22 cellular contexts compared by ENCODE assay signal in the genomic region with DNA sequence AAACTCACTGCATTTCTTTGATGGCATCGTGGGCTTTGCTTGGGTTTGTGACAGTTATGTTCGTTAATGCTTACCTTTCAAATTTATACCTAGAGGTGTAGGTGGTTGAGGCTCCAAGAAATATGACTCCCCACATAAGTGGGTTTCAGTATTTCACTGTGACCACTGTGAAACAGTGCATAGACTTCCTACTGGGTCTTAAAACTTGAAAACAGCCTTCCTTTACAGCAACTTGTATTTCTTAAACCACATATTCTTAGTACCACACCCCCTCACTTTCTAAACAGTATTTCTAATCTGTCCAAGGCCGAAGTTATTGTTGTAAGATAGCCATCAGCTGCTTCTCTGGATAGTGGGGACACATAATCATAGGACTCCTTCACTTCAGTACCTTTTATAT. TPM values are rescaled to one million over a fixed set of nuclear protein-coding genes. Genes with fewer than 3 reads are reported as not detected.
DNase-seq lines count a peak whose midpoint lies in the region; ATAC-seq, FAIRE-seq and TF ChIP-seq lines count a peak whose summit lies in the region.
"Had no signal": no experiment of that assay in that cellular context is flagged by ENCODE, and none has a peak within 500 bp of the region (broad histone marks: within the 10 kb centered on the region; RNA-seq: fewer than 3 reads in every experiment).

No MANE protein-coding gene starts in this region.

- DNase-seq in A549 (ENCODE audit: low read depth in 1 of 2, low spot score in 1 of 2) (no peak), H54 (ENCODE audit: insufficient read length, low spot score) (no peak), IMR-90 (no peak), NCI-H187 treated with DMSO at 0.1 percent for 48 hours (lab: John Stamatoyannopoulos, UW) (no peak), NCI-H2171 treated with DMSO at 0.1 percent for 48 hours (lab: John Stamatoyannopoulos, UW) (no peak), DMS53 (lab: John Stamatoyannopoulos, UW) (no peak), foreskin melanocyte (no peak)
- DNase-seq in activated CD8-positive, alpha-beta T cell treated with anti-CD3 and anti-CD28 coated beads for 36 hours = no peak
- DNase-seq: C1 segment of cervical spinal cord, DND-41, H9, MV-4-11, NCI-H1436, NCI-H2081, NCI-H226, NCI-H524 treated with DMSO at 0.1 percent for 48 hours, Peyer's patch, Right ventricle myocardium superior had no signal

- H4K8ac ChIP-seq in IMR-90 (ENCODE audit: low read depth in 2 of 2, low read length in 2 of 2) = no peak overlapping the region

- no peak overlapping the region for H3K27ac Mint-ChIP-seq in activated CD8-positive, alpha-beta T cell treated with anti-CD3 and anti-CD28 coated beads for 36 hours

- H3K36me3 ChIP-seq in IMR-90 (ENCODE audit: control insufficient read depth, insufficient read depth, low read length) = no peaks in the 10 kb centered on the region
- H3K36me3 ChIP-seq: Peyer's patch had no signal

- peaks cover 6% of the 10 kb centered on the region for H3K4me1 Mint-ChIP-seq in activated CD8-positive, alpha-beta T cell treated with anti-CD3 and anti-CD28 coated beads for 36 hours (ENCODE audit: low read depth)

- H4K91ac ChIP-seq in IMR-90 (ENCODE audit: insufficient read depth, low read depth, low read length) = no peak overlapping the region

- no peak overlapping the region for H3K4me2 ChIP-seq in A549
- H3K4me2 ChIP-seq in IMR-90 (ENCODE audit: low read depth, low read length) = no peak overlapping the region

- FAIRE-seq in A549 (lab: Jason Lieb, UNC) (no peak), H54 (lab: Jason Lieb, UNC) (peak; percentile 53)
- FAIRE-seq: G401.6, GM12892, HepG2 had no signal

- no peaks in the 10 kb centered on the region for H3K9me3 Mint-ChIP-seq in activated CD8-positive, alpha-beta T cell treated with anti-CD3 and anti-CD28 coated beads for 36 hours

- intact Hi-C loops in IMR-90 (cut with micrococcal nuclease) = no loop called here
- intact Hi-C loops in activated CD8-positive, alpha-beta T cell treated with anti-CD3 and anti-CD28 coated beads for 36 hours (cut with micrococcal nuclease) = no loop called here

- TF ChIP-seq CTCF in A549 (IDR thresholded peaks at IDR 0.05) (no peak), IMR-90 (conservative IDR thresholded peaks at IDR 0.05; ENCODE audit: low read depth, low read length) (no peak)
- no peak for TF ChIP-seq CTCF in activated CD8-positive, alpha-beta T cell treated with anti-CD3 and anti-CD28 coated beads for 36 hours (IDR thresholded peaks at IDR 0.05)

- no peak overlapping the region for H4K5ac ChIP-seq in IMR-90 (ENCODE audit: low read depth, low read length)

- H3K9me3 ChIP-seq in A549 (no peaks in the 10 kb centered on the region), IMR-90 (ENCODE audit: control insufficient read depth, insufficient read depth, low read length) (no peaks in the 10 kb centered on the region)
- H3K9me3 ChIP-seq: Peyer's patch had no signal

- no peak overlapping the region for H3K56ac ChIP-seq in IMR-90 (ENCODE audit: extremely low read depth, insufficient read depth, low read length)

- TF ChIP-seq POLR2A in A549 (IDR thresholded peaks at IDR 0.05; ENCODE audit: low read length) (no peak), H54 (IDR thresholded peaks at IDR 0.05; ENCODE audit: low read depth, low read length) (no peak), IMR-90 (IDR thresholded peaks at IDR 0.05; ENCODE audit: low read depth, low read length) (no peak)

- no peak for TF ChIP-seq EP300 in A549 (IDR thresholded peaks at IDR 0.05)

- H2BK20ac ChIP-seq in IMR-90 (ENCODE audit: low read depth, low read length) = no peak overlapping the region

- peaks cover 4% of the 10 kb centered on the region for H3K4me1 ChIP-seq in A549
- no peaks in the 10 kb centered on the region for H3K4me1 ChIP-seq in IMR-90 (ENCODE audit: control insufficient read depth, insufficient read depth, low read length)
- H3K4me1 ChIP-seq: Peyer's patch had no signal

- no peak overlapping the region for H2AFZ ChIP-seq in IMR-90 (replicated peaks; ENCODE audit: low read length, poor library complexity)

- no peak overlapping the region for H3K14ac ChIP-seq in IMR-90 (replicated peaks; ENCODE audit: low read depth, low read length)

- H3K4me3 Mint-ChIP-seq in activated CD8-positive, alpha-beta T cell treated with anti-CD3 and anti-CD28 coated beads for 36 hours = no peak overlapping the region
- H3K4me3 Mint-ChIP-seq: H9 had no signal

- H3K27ac ChIP-seq in A549 (no peak overlapping the region), IMR-90 (ENCODE audit: insufficient read depth, low read length) (no peak overlapping the region)
- H3K27ac ChIP-seq: Peyer's patch, SK-N-MC had no signal

- no TSS peak for BruUV-seq in IMR-90 (replicated peaks; lab: Mats Ljungman, UMichigan)

- no peaks in the 10 kb centered on the region for H3K36me3 Mint-ChIP-seq in activated CD8-positive, alpha-beta T cell treated with anti-CD3 and anti-CD28 coated beads for 36 hours (ENCODE audit: low read depth)

- no peak overlapping the region for H3K9ac ChIP-seq in IMR-90 (ENCODE audit: low read depth, low read length)

- H2BK120ac ChIP-seq in IMR-90 (ENCODE audit: low read depth, low read length) = no peak overlapping the region

- H2BK15ac ChIP-seq in IMR-90 (ENCODE audit: low read depth, low read length) = no peak overlapping the region

- POLR2A ChIA-PET in A549 (lab: Yijun Ruan, JAX) = no interaction called here
- POLR2A ChIA-PET in IMR-90 (lab: Charles Lee; ENCODE audit: unreplicated experiment) = no interaction called here
- POLR2A ChIA-PET in activated CD8-positive, alpha-beta T cell treated with anti-CD3 and anti-CD28 coated beads for 36 hours (lab: Charles Lee) = no interaction called here

- no peak overlapping the region for H3K4ac ChIP-seq in IMR-90 (ENCODE audit: low read depth, low read length)

- ATAC-seq in A549 (no peak), IMR-90 (ENCODE audit: low read depth) (no peak)
- peak; percentile 58 for ATAC-seq in activated CD8-positive, alpha-beta T cell treated with anti-CD3 and anti-CD28 coated beads for 36 hours
- ATAC-seq: HepG2 had no signal

- H3K27me3 Mint-ChIP-seq in activated CD8-positive, alpha-beta T cell treated with anti-CD3 and anti-CD28 coated beads for 36 hours = no peaks in the 10 kb centered on the region

- no peaks in the 10 kb centered on the region for H4K20me1 ChIP-seq in IMR-90 (ENCODE audit: insufficient read depth, low read length)

- H3K9me1 ChIP-seq in IMR-90 (ENCODE audit: insufficient read depth, low read length) = no peaks in the 10 kb centered on the region

- H3K18ac ChIP-seq in IMR-90 (ENCODE audit: low read depth, low read length) = no peak overlapping the region

- H3K27me3 ChIP-seq in IMR-90 (ENCODE audit: control insufficient read depth, insufficient read depth, low read length) = no peaks in the 10 kb centered on the region
- H3K27me3 ChIP-seq: Peyer's patch had no signal

- 64% methylated on average over 3 of the region's 3 CpGs for WGBS in A549 (ENCODE audit: missing lambda C conversion rate)
- no CpG with 5 or more reads among the region's 3 CpGs for WGBS in IMR-90 (ENCODE audit: extremely low coverage in 2 of 2, insufficient read length in 1 of 2), 2 experiments

- no peak overlapping the region for H2AK5ac ChIP-seq in IMR-90 (ENCODE audit: low read depth, low read length)

- peaks cover 0 to 6% of the 10 kb centered on the region in 2 experiments; a peak in 1 of 4 replicates for H3K79me1 ChIP-seq in IMR-90 (ENCODE audit: low read depth in 1 of 2, low read length in 2 of 2)

- H3K23ac ChIP-seq in IMR-90 (ENCODE audit: low read depth, low read length) = no peak overlapping the region

- CTCF ChIA-PET in A549 (lab: Yijun Ruan, JAX) = no interaction called here
- CTCF ChIA-PET in IMR-90 (lab: Yijun Ruan, JAX) = no interaction called here
- CTCF ChIA-PET in activated CD8-positive, alpha-beta T cell treated with anti-CD3 and anti-CD28 coated beads for 36 hours (lab: Charles Lee) = interaction anchor here (0.8 kb wide), 1 partner anchor 15 kb away, joined by 3 read pairs; no protein-coding TSS in a partner anchor

- H2AK9ac ChIP-seq in IMR-90 (replicated peaks; ENCODE audit: low read depth, low read length, poor library complexity) = no peak overlapping the region

- dilution Hi-C loops in IMR-90 (cut with HindIII; ENCODE audit: low sequenced_read_pairs, unreplicated experiment) = no loop called here

- TF ChIP-seq RAD21 in A549 (conservative IDR thresholded peaks at IDR 0.05 in 1 of 2, IDR thresholded peaks at IDR 0.05 in 1 of 2) (no peak), IMR-90 (IDR thresholded peaks at IDR 0.05; ENCODE audit: low read length) (no peak)

- no peak overlapping the region for H3K4me3 ChIP-seq in A549
- no peak overlapping the region for H3K4me3 ChIP-seq in IMR-90 (ENCODE audit: insufficient read depth, low read depth, low read length)
- H3K4me3 ChIP-seq: Peyer's patch, SK-N-MC had no signal

- no peak overlapping the region for H2BK5ac ChIP-seq in IMR-90 (ENCODE audit: low read depth, low read length, poor library complexity, severe bottlenecking)

- in situ Hi-C loops in IMR-90 (cut with MboI; ENCODE audit: low sequenced_read_pairs) = no loop called here

TF ChIP-seq in IMR-90, 13 proteins besides CTCF, POLR2A, EP300 and RAD21 (continues in another document):
- 0 out of 2 replicates have a peak, but pooled peaks have one; percentile 6 for TF ChIP-seq MAFK (IDR thresholded peaks at IDR 0.05; ENCODE audit: low read depth, low read length)
- no peak for TF ChIP-seq SMC3 (IDR thresholded peaks at IDR 0.05; ENCODE audit: low read depth, low read length)

RNA-seq across cellular contexts. Expression of a gene that starts 48.3 kb away (rescaled TPM):
- polyA plus RNA-seq in A549 (2011; rRNA removed) (0.09 and 0.31 TPM in 2 replicates), A549 (2017; fragmentation: RNase III; extraction: RNeasy Plus Mini Kit Qiagen cat#74134 plus additional on column Dnase treatment) (0.37 to 0.65 TPM (median 0.61 TPM) in 3 replicates), IMR-90 (2012; rRNA removed) (0.62 and 0.89 TPM in 2 replicates)
- 0.48 and 0.88 TPM in 2 replicates for polyA plus RNA-seq in A549 (2012; cell fraction: cytosol; rRNA removed)
- polyA plus RNA-seq in A549 (2012; cell fraction: nucleus; rRNA removed) = 0.26 and 0.32 TPM in 2 replicates
- polyA minus RNA-seq in A549 (2011; rRNA and poly(A)+ RNA removed) = 0.10 and 0.21 TPM in 2 replicates
- total RNA-seq in IMR-90 (2012; rRNA removed) = 0.90 and 1.9 TPM in 2 replicates
- polyA plus RNA-seq in IMR-90 (2012; cell fraction: cytosol; rRNA removed) = 0.26 and 0.85 TPM in 2 replicates
- polyA plus RNA-seq in IMR-90 (2012; cell fraction: nucleus; rRNA removed; ENCODE audit: low replicate concordance) = 0.32 and 0.77 TPM in 2 replicates
- total RNA-seq in activated CD8-positive, alpha-beta T cell treated with anti-CD3 and anti-CD28 coated beads for 36 hours = under 1 TPM; 0.68 to 0.78 TPM
- total RNA-seq: Right ventricle myocardium superior had no signal

RNA-seq across cellular contexts. Expression of a gene that starts 56.6 kb away (rescaled TPM):
- 0.57 and 0.61 TPM in 2 replicates for polyA plus RNA-seq in A549 (2011; rRNA removed)
- polyA plus RNA-seq in A549 (2012; cell fraction: cytosol; rRNA removed) = 0.22 and 0.25 TPM in 2 replicates
- polyA plus RNA-seq in A549 (2012; cell fraction: nucleus; rRNA removed) = 0.30 and 0.50 TPM in 2 replicates
- 0.62 to 0.86 TPM (median 0.79 TPM) in 3 replicates for polyA plus RNA-seq in A549 (2017; fragmentation: RNase III; extraction: RNeasy Plus Mini Kit Qiagen cat#74134 plus additional on column Dnase treatment)
- 0.17 and 0.19 TPM in 2 replicates for polyA minus RNA-seq in A549 (2011; rRNA and poly(A)+ RNA removed)
- 2.2 and 4.2 TPM in 2 replicates for total RNA-seq in IMR-90 (2012; rRNA removed)
- 2.3 and 2.6 TPM in 2 replicates for polyA plus RNA-seq in IMR-90 (2012; rRNA removed)
- 0.29 and 0.53 TPM in 2 replicates for polyA plus RNA-seq in IMR-90 (2012; cell fraction: cytosol; rRNA removed)
- 0.54 and 2.8 TPM in 2 replicates for polyA plus RNA-seq in IMR-90 (2012; cell fraction: nucleus; rRNA removed; ENCODE audit: low replicate concordance)
- total RNA-seq in activated CD8-positive, alpha-beta T cell treated with anti-CD3 and anti-CD28 coated beads for 36 hours = under 1 TPM; 0.09 to 0.11 TPM
- total RNA-seq: Peyer's patch had no signal
